Comparison of ENCODE assay signal across 8 cellular contexts in genomic region chr3:9690451-9691450, GRCh38. TPM values are rescaled to one million over a fixed set of nuclear protein-coding genes. Genes with fewer than 3 reads are reported as not detected.
A peak's percentile ranks its signal among the peaks of the same experiment; 100 is the strongest.
DNase-seq lines count a peak whose midpoint lies in the region; ATAC-seq and TF ChIP-seq lines count a peak whose summit lies in the region.
"Had no signal": no experiment of that assay in that cellular context is flagged by ENCODE, and none has a peak within 500 bp of the region (broad histone marks: within the 10 kb centered on the region; RNA-seq: fewer than 3 reads in every experiment).

No MANE protein-coding gene starts in this region.

- H3K9me3 Mint-ChIP-seq in chondrocyte (ENCODE audit: low read depth): no peaks in the 10 kb centered on the region

- H3K4me3 Mint-ChIP-seq in chondrocyte (ENCODE audit: unreplicated experiment): no peak overlapping the region

- no peak overlapping the region for H3K27ac Mint-ChIP-seq in chondrocyte (ENCODE audit: unreplicated experiment)

- H3K4me1 Mint-ChIP-seq in chondrocyte (ENCODE audit: low read depth): no peaks in the 10 kb centered on the region

- no peak for TF ChIP-seq CTCF in chondrocyte (IDR thresholded peaks at IDR 0.05)

- ATAC-seq in GM21717 (IDR thresholded peaks at IDR 0.05; ENCODE audit: unreplicated experiment) (peak; percentile 85), SK-N-SH treated with all-trans-retinoic acid at 6 μM for 48 hours (peak; percentile 25)

- H3K27me3 Mint-ChIP-seq in chondrocyte (ENCODE audit: low read depth): no peaks in the 10 kb centered on the region

- H3K36me3 Mint-ChIP-seq in chondrocyte (ENCODE audit: low read depth): peaks cover 28% of the 10 kb centered on the region

- DNase-seq in Ammon's horn (ENCODE audit: low spot score) (peak; percentile 51), chondrocyte (ENCODE audit: low spot score) (no peak), NCI-H1930 (lab: John Stamatoyannopoulos, UW) (no peak)
- no peak for DNase-seq in activated CD4-positive, alpha-beta T cell treated with anti-CD3 and anti-CD28 coated beads for 4 hours
- DNase-seq: stimulated activated CD4-positive, alpha-beta T cell treated with anti-CD3 and anti-CD28 coated beads, Interleukin-1b, Interleukin-23, amount 100 ng/mL, for 48 hours had no signal

TF ChIP-seq in SK-N-SH treated with all-trans-retinoic acid at 6 μM for 48 hours, 23 proteins besides CTCF, POLR2A, EP300 and RAD21:
- TF ChIP-seq PPARA (CRISPR knock-in tag; IDR thresholded peaks at IDR 0.05; ENCODE audit: borderline replicate concordance): no peak
- no peak for TF ChIP-seq ZFP3 (CRISPR knock-in tag; IDR thresholded peaks at IDR 0.05)
- TF ChIP-seq ESRRG (CRISPR knock-in tag; IDR thresholded peaks at IDR 0.05): no peak
- no peak for TF ChIP-seq RARB (CRISPR knock-in tag; IDR thresholded peaks at IDR 0.05)
- TF ChIP-seq ARNTL (CRISPR knock-in tag; IDR thresholded peaks at IDR 0.05; ENCODE audit: borderline replicate concordance, low read depth): no peak
- TF ChIP-seq ZC3H10 (CRISPR knock-in tag; IDR thresholded peaks at IDR 0.05): no peak
- TF ChIP-seq GLIS3 (CRISPR knock-in tag; IDR thresholded peaks at IDR 0.05): no peak
- TF ChIP-seq CSDC2 (CRISPR knock-in tag; IDR thresholded peaks at IDR 0.05): no peak
- no peak for TF ChIP-seq OSR1 (CRISPR knock-in tag; IDR thresholded peaks at IDR 0.05)
- TF ChIP-seq TSHZ2 (CRISPR knock-in tag; IDR thresholded peaks at IDR 0.05): no peak
- no peak for TF ChIP-seq CSRNP3 (CRISPR knock-in tag; IDR thresholded peaks at IDR 0.05)
- no peak for TF ChIP-seq POU6F1 (CRISPR knock-in tag; IDR thresholded peaks at IDR 0.05; ENCODE audit: borderline replicate concordance, low read depth)
- TF ChIP-seq CREB5 (CRISPR knock-in tag; IDR thresholded peaks at IDR 0.05; ENCODE audit: low read depth): no peak
- no peak for TF ChIP-seq ISL1 (CRISPR knock-in tag; IDR thresholded peaks at IDR 0.05)
- TF ChIP-seq ZNF565 (CRISPR knock-in tag; conservative IDR thresholded peaks at IDR 0.05; ENCODE audit: low read depth): no peak
- no peak for TF ChIP-seq PATZ1 (CRISPR knock-in tag; IDR thresholded peaks at IDR 0.05; ENCODE audit: borderline replicate concordance)
- TF ChIP-seq SNAI2 (CRISPR knock-in tag; IDR thresholded peaks at IDR 0.05): no peak
- TF ChIP-seq TCF4 (CRISPR knock-in tag; IDR thresholded peaks at IDR 0.05; ENCODE audit: borderline replicate concordance): no peak
- no peak for TF ChIP-seq ZNF70 (CRISPR knock-in tag; IDR thresholded peaks at IDR 0.05)
TF ChIP-seq in SK-N-SH treated with all-trans-retinoic acid at 6 μM for 48 hours: peak in this region for 0.

RNA-seq across cellular contexts. Expression of gene CPNE9, which starts 12.9 kb away (rescaled TPM):
- not detected in 3 replicates for total RNA-seq in chondrocyte
- total RNA-seq: epithelial cell of proximal tubule had no signal

RNA-seq across cellular contexts. Expression of gene BRPF1, which starts 40.8 kb away (rescaled TPM):
- total RNA-seq in chondrocyte: 14.6 to 18.8 TPM (median 15.5 TPM) in 3 replicates

RNA-seq across cellular contexts. Expression of gene MTMR14, which starts 41.4 kb away (rescaled TPM):
- 17.1 to 22.2 TPM (median 19.1 TPM) in 3 replicates for total RNA-seq in chondrocyte

RNA-seq across cellular contexts. Expression of gene OGG1, which starts 59.0 kb away (rescaled TPM):
- total RNA-seq in chondrocyte: 23.8 to 26.7 TPM (median 24.2 TPM) in 3 replicates
